In genomic region chr17:48625502-48626201, GRCh38 we compare ENCODE assay signal across 6 cellular contexts. TPM values are rescaled to one million over a fixed set of nuclear protein-coding genes. Genes with fewer than 3 reads are reported as not detected.
A peak's percentile ranks its signal among the peaks of the same experiment; 100 is the strongest.
DNase-seq lines count a peak whose midpoint lies in the region; TF ChIP-seq lines count a peak whose summit lies in the region.

No MANE protein-coding gene starts in this region.

- DNase-seq in RPMI8226 (peak; percentile 75), fibroblast of the aortic adventitia (ENCODE audit: low read depth) (no peak), posterior vena cava (ENCODE audit: low spot score) (no peak), foreskin melanocyte (no peak)
- DNase-seq in stimulated activated naive CD4-positive, alpha-beta T cell treated with Interleukin-2 at 50 U/mL for 16 hours (lab: John Stamatoyannopoulos, UW), result peak; percentile 48

- H3K4me3 ChIP-seq in GM08714 (ENCODE audit: low read length) (peak overlapping the region; percentile 54), fibroblast of the aortic adventitia (ENCODE audit: low read depth, low read length) (peak overlapping the region; percentile 31)

- TF ChIP-seq CTCF in fibroblast of the aortic adventitia (IDR thresholded peaks at IDR 0.05; ENCODE audit: insufficient read depth, low read length), result no peak

- intact Hi-C loops in posterior vena cava (cut with DNase I), result no loop called here

RNA-seq across cellular contexts. Expression of gene HOXB9, which starts 0.5 kb away (rescaled TPM):
- total RNA-seq in fibroblast of the aortic adventitia (ENCODE audit: low replicate concordance), result not detected in 2 replicates
- total RNA-seq in posterior vena cava, result under 1 TPM in 1 of 2 donors, not detected in 1; 0.24 TPM

RNA-seq across cellular contexts. Expression of gene HOXB8, which starts 10.6 kb away (rescaled TPM):
- total RNA-seq in fibroblast of the aortic adventitia (ENCODE audit: low replicate concordance) (0.09 TPM in 1 of 2 replicates, not detected in the other), posterior vena cava (under 1 TPM; 0.19 to 0.93 TPM)

RNA-seq across cellular contexts. Expression of gene HOXB7, which starts 14.8 kb away (rescaled TPM):
- total RNA-seq in fibroblast of the aortic adventitia (ENCODE audit: low replicate concordance), result 0.18 and 4.7 TPM in 2 replicates
- total RNA-seq in posterior vena cava, result 10 to 100 TPM in 1 of 2 donors, 1 to 10 TPM in 1; 8.0 to 11.1 TPM

RNA-seq across cellular contexts. Expression of gene HOXB6, which starts 20.9 kb away (rescaled TPM):
- total RNA-seq in fibroblast of the aortic adventitia (ENCODE audit: low replicate concordance) (0.63 and 13.1 TPM in 2 replicates), posterior vena cava (1 to 10 TPM; 3.9 to 6.7 TPM)

RNA-seq across cellular contexts. Expression of gene HOXB5, which starts 32.1 kb away (rescaled TPM):
- 0.27 and 0.57 TPM in 2 replicates for total RNA-seq in fibroblast of the aortic adventitia (ENCODE audit: low replicate concordance)
- total RNA-seq in posterior vena cava, result 1 to 10 TPM; 1.1 to 2.8 TPM

Comparison
In these comparisons a context has a peak if more than half of its experiments do, and no peak if none do; other contexts are left out.
1. DNase-seq: peak in RPMI8226 (single experiment) and stimulated activated naive CD4-positive, alpha-beta T cell treated with Interleukin-2 at 50 U/mL for 16 hours (single experiment); none in fibroblast of the aortic adventitia (single experiment), posterior vena cava (single experiment) and foreskin melanocyte (single experiment).